ENCODE assay signal across 16 cellular contexts in genomic region chr5:1660037-1660400, GRCh38.
DNase-seq lines count a peak whose midpoint lies in the region; ATAC-seq and TF ChIP-seq lines count a peak whose summit lies in the region.
"Had no signal": no experiment of that assay in that cellular context is flagged by ENCODE, and none has a peak within 500 bp of the region (broad histone marks: within the 10 kb centered on the region; RNA-seq: fewer than 3 reads in every experiment).

No MANE protein-coding gene starts in this region.

- H3K27ac Mint-ChIP-seq in CD8-positive, alpha-beta memory T cell: no peak overlapping the region
- H3K27ac Mint-ChIP-seq: CD4-positive, alpha-beta memory T cell had no signal

- POLR2A ChIA-PET in CD8-positive, alpha-beta memory T cell (lab: Charles Lee): no interaction called here

- ATAC-seq in Right ventricle myocardium inferior: no peak
- no peak for ATAC-seq in lung (ENCODE audit: insufficient read depth, low FRiP score)
- peak; percentile 19 for ATAC-seq in aorta (ENCODE audit: low FRiP score)
- no peak for ATAC-seq in GM21529 (IDR thresholded peaks at IDR 0.05; ENCODE audit: unreplicated experiment)
- no peak for ATAC-seq in GM18873 (IDR thresholded peaks at IDR 0.05; ENCODE audit: low FRiP score, unreplicated experiment)

- H3K36me3 Mint-ChIP-seq in CD8-positive, alpha-beta memory T cell: peaks cover 0 to 4% (median 0%) of the 10 kb centered on the region in 3 donors
- H3K36me3 Mint-ChIP-seq: CD4-positive, alpha-beta memory T cell had no signal

- WGBS in lung, 2 donors: 50 to 64% methylated on average over 16 of the region's 16 CpGs
- whole genome bisulfite sequencing in aorta, 2 donors: 44 to 51% methylated on average over 16 of the region's 16 CpGs

- no peak overlapping the region for H3K4me3 Mint-ChIP-seq in CD8-positive, alpha-beta memory T cell

- DNase-seq in right atrium auricular region (ENCODE audit: low spot score) (peak; percentile 49), Right ventricle myocardium inferior (ENCODE audit: missing footprints) (no peak), coronary artery (ENCODE audit: low spot score) (peak; percentile 56), lung (ENCODE audit: low spot score) (peak; percentile 26), aorta (peak in 1 of 2 donors; percentile 38)
- DNase-seq in CD8-positive, alpha-beta memory T cell: no peak
- DNase-seq: Calu3; CD4-positive, alpha-beta memory T cell; GF-D8; NCI-H1105; NCI-H2081 treated with DMSO at 0.1 percent for 48 hours; SHP77 had no signal

- H3K27me3 ChIP-seq in right atrium auricular region (no peaks in the 10 kb centered on the region), lung (ENCODE audit: control insufficient read depth, insufficient read depth) (no peaks in the 10 kb centered on the region), aorta (ENCODE audit: control insufficient read depth in 1 of 2, insufficient read depth in 2 of 2, low read length in 1 of 2) (peaks cover 0 to 1% of the 10 kb centered on the region in 2 donors)
- H3K27me3 ChIP-seq in CD8-positive, alpha-beta memory T cell (ENCODE audit: insufficient read depth, low read length, poor library complexity, severe bottlenecking): no peaks in the 10 kb centered on the region

- no peaks in the 10 kb centered on the region for H3K4me1 Mint-ChIP-seq in CD8-positive, alpha-beta memory T cell

- TF ChIP-seq CTCF in right atrium auricular region (IDR thresholded peaks at IDR 0.05) (no peak), coronary artery (IDR thresholded peaks at IDR 0.05) (no peak), lung (IDR thresholded peaks at IDR 0.05; ENCODE audit: control extremely low read depth, extremely low read depth) (no peak)

- H3K4me3 ChIP-seq in right atrium auricular region (no peak overlapping the region), coronary artery (no peak overlapping the region), lung (no peak overlapping the region), aorta (ENCODE audit: low read length in 2 of 2) (no peak overlapping the region)
- H3K4me3 ChIP-seq in CD8-positive, alpha-beta memory T cell (ENCODE audit: low read length): no peak overlapping the region
- H3K4me3 ChIP-seq: BLaER1, SK-N-MC had no signal

- H3K4me1 ChIP-seq in right atrium auricular region (no peaks in the 10 kb centered on the region), lung (ENCODE audit: control insufficient read depth in 2 of 2, insufficient read depth in 2 of 2, low read length in 2 of 2) (no peaks in the 10 kb centered on the region), aorta (ENCODE audit: control insufficient read depth in 1 of 2, insufficient read depth in 2 of 2, low read length in 2 of 2) (no peaks in the 10 kb centered on the region)
- H3K4me1 ChIP-seq in CD8-positive, alpha-beta memory T cell (ENCODE audit: insufficient read depth, low read length): no peaks in the 10 kb centered on the region

- H3K9me3 Mint-ChIP-seq in CD8-positive, alpha-beta memory T cell: no peaks in the 10 kb centered on the region
- H3K9me3 Mint-ChIP-seq: CD4-positive, alpha-beta memory T cell had no signal

- CTCF ChIA-PET in CD8-positive, alpha-beta memory T cell (lab: Charles Lee): no interaction called here

- intact Hi-C loops in Right ventricle myocardium inferior (cut with DNase I): no loop called here
- intact Hi-C loops in aorta (cut with DNase I): no loop called here

- H3K9me3 ChIP-seq in right atrium auricular region (no peaks in the 10 kb centered on the region), lung (ENCODE audit: control insufficient read depth in 2 of 2, insufficient read depth in 1 of 2, low read length in 1 of 2) (peaks cover 0 to 5% of the 10 kb centered on the region in 2 donors), aorta (ENCODE audit: control insufficient read depth, low read length) (no peaks in the 10 kb centered on the region)
- H3K9me3 ChIP-seq in CD8-positive, alpha-beta memory T cell (ENCODE audit: low read length): no peaks in the 10 kb centered on the region
- H3K9me3 ChIP-seq: BLaER1 had no signal

- no peak overlapping the region for H3K27ac ChIP-seq in right atrium auricular region
- no peak overlapping the region for H3K27ac ChIP-seq in coronary artery
- H3K27ac ChIP-seq in lung (ENCODE audit: low read depth in 1 of 2, low read length in 1 of 2): no peak overlapping the region
- no peak overlapping the region for H3K27ac ChIP-seq in aorta (ENCODE audit: low read depth in 1 of 2, low read length in 2 of 2)
- no peak overlapping the region for H3K27ac ChIP-seq in CD8-positive, alpha-beta memory T cell (ENCODE audit: low read depth, low read length)
- H3K27ac ChIP-seq: BLaER1, SK-N-MC had no signal

- H3K27me3 Mint-ChIP-seq in CD8-positive, alpha-beta memory T cell: peaks cover 23 to 68% of the 10 kb centered on the region in 2 donors

- no peaks in the 10 kb centered on the region for H3K36me3 ChIP-seq in right atrium auricular region
- H3K36me3 ChIP-seq in lung (ENCODE audit: control insufficient read depth in 2 of 2, insufficient read depth in 2 of 2, low read length in 2 of 2): no peaks in the 10 kb centered on the region
- H3K36me3 ChIP-seq in aorta (ENCODE audit: control insufficient read depth in 1 of 2, insufficient read depth in 2 of 2, low read length in 1 of 2): no peaks in the 10 kb centered on the region
- no peaks in the 10 kb centered on the region for H3K36me3 ChIP-seq in CD8-positive, alpha-beta memory T cell (ENCODE audit: insufficient read depth, low read length)
- H3K36me3 ChIP-seq: BLaER1 had no signal

Comparison
In these comparisons a context has a peak if more than half of its experiments do, and no peak if none do; other contexts are left out.
1. DNase-seq: peak in right atrium auricular region (single experiment), coronary artery (single experiment) and lung (single experiment); none in Right ventricle myocardium inferior (single experiment) and CD8-positive, alpha-beta memory T cell (0 of 5).